ENCODE assay signal across 7 cellular contexts in genomic region chr12:90940872-90941499, GRCh38. TPM values are rescaled to one million over a fixed set of nuclear protein-coding genes. Genes with fewer than 3 reads are reported as not detected.
A peak's percentile ranks its signal among the peaks of the same experiment; 100 is the strongest.
DNase-seq lines count a peak whose midpoint lies in the region; ATAC-seq and TF ChIP-seq lines count a peak whose summit lies in the region.

No MANE protein-coding gene starts in this region.

- intact Hi-C loops in left colon (cut with DNase I, micrococcal nuclease) (no loop called here), sciatic nerve (cut with DNase I) (no loop called here)

- H3K27me3 ChIP-seq in right atrium auricular region, result no peaks in the 10 kb centered on the region

- H3K27ac ChIP-seq in right atrium auricular region, result no peak overlapping the region

- ATAC-seq in left colon (no peak), sciatic nerve (no peak)

- DNase-seq in H4 (ENCODE audit: low spot score), result peak; percentile 48
- peak; percentile 76 for DNase-seq in NAMALWA (ENCODE audit: low spot score)
- DNase-seq in SW480 (ENCODE audit: low spot score), result peak; percentile 64
- no peak for DNase-seq in right atrium auricular region (ENCODE audit: low spot score)
- DNase-seq in left colon, result no peak
- no peak for DNase-seq in sciatic nerve (ENCODE audit: low spot score)

- no peak overlapping the region for H3K4me3 ChIP-seq in right atrium auricular region

- no peaks in the 10 kb centered on the region for H3K4me1 ChIP-seq in right atrium auricular region

- no peaks in the 10 kb centered on the region for H3K9me3 ChIP-seq in right atrium auricular region

- H3K36me3 ChIP-seq in right atrium auricular region, result no peaks in the 10 kb centered on the region

- TF ChIP-seq CTCF in GM12873 (IDR thresholded peaks at IDR 0.05; ENCODE audit: insufficient read depth, low read depth, low read length, missing control alignments) (peak; percentile 57), right atrium auricular region (IDR thresholded peaks at IDR 0.05) (peak; percentile 20 to 65)

RNA-seq across cellular contexts. Expression of gene CCER1, which starts 14.0 kb away (rescaled TPM):
- total RNA-seq in H4 (2014; rRNA removed; shearing (Covaris generic)), result not detected in 2 replicates
- total RNA-seq in right atrium auricular region (not detected), left colon (not detected), sciatic nerve (not detected)

Comparison
In these comparisons a context has a peak if more than half of its experiments do, and no peak if none do; other contexts are left out.
1. DNase-seq: peak in H4 (single experiment), NAMALWA (single experiment) and SW480 (single experiment); none in right atrium auricular region (single experiment), left colon (0 of 2) and sciatic nerve (single experiment).